Comparison of ENCODE assay signal across 6 cellular contexts in the genomic region with DNA sequence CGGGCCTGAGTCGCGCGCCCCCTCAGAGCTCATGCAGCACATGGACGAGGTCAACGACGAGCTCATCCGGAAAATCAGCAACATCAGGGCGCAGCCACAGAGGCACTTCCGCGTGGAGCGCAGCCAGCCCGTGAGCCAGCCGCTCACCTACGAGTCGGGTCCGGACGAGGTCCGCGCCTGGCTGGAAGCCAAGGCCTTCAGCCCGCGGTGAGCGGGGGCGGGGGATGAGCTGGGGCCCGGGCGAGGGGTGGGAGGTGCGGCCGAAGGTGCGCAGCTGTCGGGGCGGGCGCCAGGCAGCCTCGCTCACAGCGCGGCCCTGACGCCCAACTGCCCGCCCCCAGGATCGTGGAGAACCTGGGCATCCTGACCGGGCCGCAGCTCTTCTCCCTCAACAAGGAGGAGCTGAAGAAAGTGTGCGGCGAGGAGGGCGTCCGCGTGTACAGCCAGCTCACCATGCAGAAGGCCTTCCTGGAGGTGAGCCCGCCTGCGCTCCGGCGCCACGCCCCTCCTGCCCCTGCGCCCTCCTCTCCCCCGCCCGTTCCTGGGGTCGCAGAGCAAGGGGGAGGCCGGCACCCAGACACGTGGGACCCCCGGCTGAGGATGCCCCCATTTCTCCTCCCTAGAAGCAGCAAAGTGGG. TPM values are rescaled to one million over a fixed set of nuclear protein-coding genes. Genes with fewer than 3 reads are reported as not detected.
DNase-seq lines count a peak whose midpoint lies in the region; ATAC-seq and TF ChIP-seq lines count a peak whose summit lies in the region.

No MANE protein-coding gene starts in this region.

- DNase-seq in GM12865 (ENCODE audit: low read depth) (peak; percentile 58), Peyer's patch (peak; percentile 65 to 85 (median 84)), dermis blood vessel endothelial cell (peak; percentile 55), sigmoid colon (peak; percentile 80), AG08395 (ENCODE audit: low spot score) (no peak)

- H3K27ac ChIP-seq in Peyer's patch (peak overlapping the region; percentile 57 to 78 (median 68)), sigmoid colon (peak overlapping the region in 2 of 4 donors; percentile 12 to 32)

- ATAC-seq in HG02840 (IDR thresholded peaks at IDR 0.05; ENCODE audit: low FRiP score, unreplicated experiment): no peak

- H3K36me3 ChIP-seq in Peyer's patch (peaks cover 0 to 13% (median 0%) of the 10 kb centered on the region in 3 donors), sigmoid colon (no peaks in the 10 kb centered on the region)

- H3K4me3 ChIP-seq in GM12865 (ENCODE audit: low read depth, low read length) (peak overlapping the region; percentile 32; the same call in 1 of the 2 replicates), Peyer's patch (peak overlapping the region; percentile 22 to 56 (median 42)), sigmoid colon (peak overlapping the region in 3 of 4 donors; percentile 18 to 27 (median 24))

- 5 to 10% methylated on average over 57 of the region's 57 CpGs for WGBS in sigmoid colon, 2 donors

- H3K4me1 ChIP-seq in Peyer's patch (peaks cover 3 to 70% (median 27%) of the 10 kb centered on the region in 4 donors), sigmoid colon (peaks cover 0 to 40% (median 33%) of the 10 kb centered on the region in 4 donors)

- TF ChIP-seq CTCF in GM12865 (IDR thresholded peaks at IDR 0.05; ENCODE audit: insufficient read depth, low read depth, low read length, missing control alignments) (no peak), Peyer's patch (IDR thresholded peaks at IDR 0.05) (no peak), sigmoid colon (IDR thresholded peaks at IDR 0.05) (no peak)

- no peak for TF ChIP-seq EP300 in sigmoid colon (IDR thresholded peaks at IDR 0.05)

- intact Hi-C loops in sigmoid colon (cut with DNase I): no loop called here

- H3K9me3 ChIP-seq in Peyer's patch (no peaks in the 10 kb centered on the region), sigmoid colon (no peaks in the 10 kb centered on the region)

- TF ChIP-seq POLR2A in Peyer's patch (IDR thresholded peaks at IDR 0.05): no peak
- TF ChIP-seq POLR2A in sigmoid colon (IDR thresholded peaks at IDR 0.05): no peak

- peaks cover 0 to 5% of the 10 kb centered on the region in 2 donors for H3K27me3 ChIP-seq in Peyer's patch
- H3K27me3 ChIP-seq in sigmoid colon: peaks cover 30 to 79% (median 66%) of the 10 kb centered on the region in 3 donors

RNA-seq across cellular contexts. Expression of gene EPS8L2, which starts 20.4 kb away (rescaled TPM):
- total RNA-seq in Peyer's patch (100 to 1,000 TPM; 258 to 710 (median 672) TPM), dermis blood vessel endothelial cell (2.7 and 3.1 TPM in 2 replicates), sigmoid colon (10 to 100 TPM in 2 of 4 donors, 1 to 10 TPM in 2; 5.4 to 15.6 (median 11.6) TPM)
- polyA plus RNA-seq in sigmoid colon: 100 to 1,000 TPM; 153 to 168 (median 155) TPM

RNA-seq across cellular contexts. Expression of gene TALDO1, which starts 20.9 kb away (rescaled TPM):
- 100 to 1,000 TPM; 140 to 175 (median 149) TPM for total RNA-seq in Peyer's patch
- total RNA-seq in dermis blood vessel endothelial cell: 115 and 149 TPM in 2 replicates
- total RNA-seq in sigmoid colon: 100 to 1,000 TPM in 2 of 4 donors, 10 to 100 TPM in 2; 94.6 to 133 (median 108) TPM
- polyA plus RNA-seq in sigmoid colon: 100 to 1,000 TPM; 142 to 177 (median 170) TPM

RNA-seq across cellular contexts. Expression of gene TMEM80, which starts 30.8 kb away (rescaled TPM):
- total RNA-seq in Peyer's patch: 10 to 100 TPM; 10.7 to 58.9 (median 44.5) TPM
- 10.7 and 12.4 TPM in 2 replicates for total RNA-seq in dermis blood vessel endothelial cell
- 10 to 100 TPM; 20.9 to 41.5 (median 39.6) TPM for total RNA-seq in sigmoid colon
- 10 to 100 TPM in 2 of 3 donors, 1 to 10 TPM in 1; 7.9 to 27.6 (median 25.7) TPM for polyA plus RNA-seq in sigmoid colon

RNA-seq across cellular contexts. Expression of gene DEAF1, which starts 31.4 kb away (rescaled TPM):
- 10 to 100 TPM; 14.9 to 56.2 (median 47.0) TPM for total RNA-seq in Peyer's patch
- total RNA-seq in dermis blood vessel endothelial cell: 36.8 and 40.8 TPM in 2 replicates
- total RNA-seq in sigmoid colon: 10 to 100 TPM; 15.1 to 29.6 (median 22.2) TPM
- polyA plus RNA-seq in sigmoid colon: 10 to 100 TPM; 11.3 to 18.6 (median 14.4) TPM

RNA-seq across cellular contexts. Expression of gene GATD1, which starts 50.9 kb away (rescaled TPM):
- 10 to 100 TPM; 47.6 to 81.7 (median 52.9) TPM for total RNA-seq in Peyer's patch
- 19.6 and 23.4 TPM in 2 replicates for total RNA-seq in dermis blood vessel endothelial cell
- total RNA-seq in sigmoid colon: 10 to 100 TPM in 3 of 4 donors, 1 to 10 TPM in 1; 6.7 to 26.3 (median 14.9) TPM
- 10 to 100 TPM in 2 of 3 donors, 1 to 10 TPM in 1; 7.8 to 55.9 (median 40.0) TPM for polyA plus RNA-seq in sigmoid colon

Comparison
In these comparisons a context has a peak if more than half of its experiments do, and no peak if none do; other contexts are left out.
1. RNA of gene EPS8L2, which starts 20.4 kb away (total RNA-seq): 258 to 710 TPM in Peyer's patch; 5.4 to 15.6 TPM in sigmoid colon and 2.7 to 3.1 TPM in dermis blood vessel endothelial cell; every median in the first group is over 10 times any median in the second.
2. Peak in every context shown above with its lines, with median percentiles within 50 percentile points of each other: H3K4me3 ChIP-seq.